Comparison of ENCODE assay signal across 1 cellular context in the genomic region with DNA sequence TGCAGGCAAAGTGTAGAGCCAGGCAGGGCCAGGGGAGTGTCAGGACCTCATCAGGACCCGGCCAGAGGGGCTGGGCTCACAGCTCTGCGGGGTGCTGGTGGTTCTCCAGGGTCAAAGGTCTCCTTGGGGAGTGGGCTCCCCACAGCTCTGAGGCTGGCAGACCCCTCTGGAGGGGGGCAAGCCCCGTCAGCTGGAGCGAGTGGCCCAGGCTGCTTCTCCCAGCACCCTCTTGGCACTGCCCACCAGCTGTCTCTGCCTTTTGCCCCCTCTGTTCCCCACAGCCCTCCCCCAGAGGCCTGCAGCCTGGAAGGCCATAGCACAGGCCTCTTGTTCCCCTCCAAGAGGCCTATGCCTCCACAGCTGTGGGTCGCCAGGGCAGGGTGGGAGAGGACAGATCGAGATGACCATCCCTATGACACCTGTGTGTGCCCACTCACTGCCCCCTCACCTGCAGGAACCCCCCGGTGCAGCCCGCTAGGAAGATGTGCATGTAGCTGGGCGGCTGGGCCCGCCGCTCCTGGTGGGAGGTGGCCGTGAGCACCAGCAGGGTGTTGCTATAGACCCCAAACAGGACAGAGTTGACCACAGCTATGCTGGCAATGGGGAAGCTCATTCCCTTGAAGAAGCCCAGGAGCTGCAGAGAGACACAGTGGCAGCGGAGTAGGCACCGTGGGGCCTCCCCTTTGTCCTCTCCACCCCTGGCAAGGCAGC.
A peak's percentile ranks its signal among the peaks of the same experiment; 100 is the strongest.
TF ChIP-seq lines count a peak whose summit lies in the region.

No MANE protein-coding gene starts in this region.

TF ChIP-seq in H1, 55 proteins besides CTCF, POLR2A, EP300 and RAD21:
- TF ChIP-seq CEBPB (IDR thresholded peaks at IDR 0.05; ENCODE audit: low read depth, low read length): no peak
- TF ChIP-seq, protein P1, sequence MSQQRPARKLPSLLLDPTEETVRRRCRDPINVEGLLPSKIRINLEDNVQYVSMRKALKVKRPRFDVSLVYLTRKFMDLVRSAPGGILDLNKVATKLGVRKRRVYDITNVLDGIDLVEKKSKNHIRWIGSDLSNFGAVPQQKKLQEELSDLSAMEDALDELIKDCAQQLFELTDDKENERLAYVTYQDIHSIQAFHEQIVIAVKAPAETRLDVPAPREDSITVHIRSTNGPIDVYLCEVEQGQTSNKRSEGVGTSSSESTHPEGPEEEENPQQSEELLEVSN (IDR thresholded peaks at IDR 0.05): 0 out of 2 replicates have a peak, but pooled peaks have one; percentile 6
